ENCODE assay signal across 38 cellular contexts in the genomic region with DNA sequence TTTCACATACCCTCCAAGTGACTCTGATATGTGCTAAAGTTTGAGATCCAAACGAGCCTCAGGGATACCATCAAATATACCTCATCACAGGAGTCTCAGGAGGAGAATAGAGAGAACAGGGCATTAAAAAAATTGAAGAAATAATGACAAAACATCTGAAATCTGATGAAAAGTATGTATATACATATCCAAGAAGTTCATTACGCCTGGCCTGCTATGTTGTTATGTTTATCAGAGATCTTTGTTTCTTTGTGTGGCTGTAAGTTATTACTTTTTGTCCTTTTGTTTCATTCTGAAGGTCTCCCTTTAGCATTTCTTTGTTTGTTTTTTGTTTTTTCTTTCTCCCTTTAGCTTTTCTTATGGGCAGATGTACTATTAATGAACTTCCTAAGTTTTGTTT. TPM values are rescaled to one million over a fixed set of nuclear protein-coding genes. Genes with fewer than 3 reads are reported as not detected.
"Had no signal": no experiment of that assay in that cellular context is flagged by ENCODE, and none has a peak within 500 bp of the region (broad histone marks: within the 10 kb centered on the region; RNA-seq: fewer than 3 reads in every experiment).

No MANE protein-coding gene starts in this region.

- H3K36me3 ChIP-seq: MG63 had no signal

- H3K27me3 ChIP-seq: MG63 had no signal

- DNase-seq: Karpas-422, Kasumi-1, MG63, MM.1S, MV-4-11, NCI-H1048, NCI-H1092, NCI-H1092 treated with DMSO at 0.1 percent for 48 hours, NCI-H1105, NCI-H1105 treated with DMSO at 0.1 percent for 48 hours, NCI-H1417, NCI-H1417 treated with DMSO at 0.1 percent for 48 hours, NCI-H1436, NCI-H1436 treated with DMSO at 0.1 percent for 48 hours, NCI-H146, NCI-H1694, NCI-H1694 treated with DMSO at 0.1 percent for 48 hours, NCI-H187, NCI-H187 treated with DMSO at 0.1 percent for 48 hours, NCI-H1930, NCI-H2029, NCI-H2029 treated with DMSO at 0.1 percent for 48 hours, NCI-H2081, NCI-H2081 treated with DMSO at 0.1 percent for 48 hours, NCI-H2107, NCI-H2171, NCI-H2171 treated with DMSO at 0.1 percent for 48 hours, NCI-H2227 treated with DMSO at 0.1 percent for 48 hours, NCI-H226, NCI-H345, NCI-H446, NCI-H446 treated with DMSO at 0.1 percent for 48 hours, NCI-H510A, NCI-H510A treated with DMSO at 0.1 percent for 48 hours had no signal

- H3K4me3 ChIP-seq: MG63 had no signal

- H3K9me3 ChIP-seq: MG63 had no signal

RNA-seq across cellular contexts. Expression of gene CCL19, which starts 2.5 kb away (rescaled TPM):
- total RNA-seq: LHCN-M2, M059J, MCF 10A, NCI-H460 had no signal

RNA-seq across cellular contexts. Expression of gene CCL21, which starts 16.4 kb away (rescaled TPM):
- total RNA-seq: LHCN-M2, M059J, MCF 10A, NCI-H460 had no signal

RNA-seq across cellular contexts. Expression of gene CCL27, which starts 31.1 kb away (rescaled TPM):
- total RNA-seq: LHCN-M2, M059J, MCF 10A had no signal
